ENCODE assay signal across 9 cellular contexts in genomic region chr20:2750343-2751251, GRCh38. TPM values are rescaled to one million over a fixed set of nuclear protein-coding genes. Genes with fewer than 3 reads are reported as not detected.
DNase-seq lines count a peak whose midpoint lies in the region; ATAC-seq, FAIRE-seq and TF ChIP-seq lines count a peak whose summit lies in the region.
"Had no signal": no experiment of that assay in that cellular context is flagged by ENCODE, and none has a peak within 500 bp of the region (broad histone marks: within the 10 kb centered on the region; RNA-seq: fewer than 3 reads in every experiment).

No MANE protein-coding gene starts in this region.

- no peak for TF ChIP-seq RAD21 in A549 (conservative IDR thresholded peaks at IDR 0.05 in 1 of 2, IDR thresholded peaks at IDR 0.05 in 1 of 2)

- no peaks in the 10 kb centered on the region for H3K9me3 ChIP-seq in A549
- no peaks in the 10 kb centered on the region for H3K9me3 ChIP-seq in right atrium auricular region
- no peaks in the 10 kb centered on the region for H3K9me3 ChIP-seq in gastrocnemius medialis

- H3K4me3 Mint-ChIP-seq in activated CD8-positive, alpha-beta T cell treated with anti-CD3 and anti-CD28 coated beads for 36 hours = peak overlapping the region; percentile 45

- intact Hi-C loops in activated CD8-positive, alpha-beta T cell treated with anti-CD3 and anti-CD28 coated beads for 36 hours (cut with micrococcal nuclease) = no loop called here
- intact Hi-C loops in gastrocnemius medialis (cut with DNase I; ENCODE audit: low total_unique reads) = no loop called here

- H3K4me1 Mint-ChIP-seq in activated CD8-positive, alpha-beta T cell treated with anti-CD3 and anti-CD28 coated beads for 36 hours (ENCODE audit: low read depth) = peaks cover 33% of the 10 kb centered on the region

- no peaks in the 10 kb centered on the region for H3K36me3 ChIP-seq in H7 (replicated peaks; ENCODE audit: control insufficient read depth, insufficient read depth, low read length)
- no peaks in the 10 kb centered on the region for H3K36me3 ChIP-seq in right atrium auricular region
- no peaks in the 10 kb centered on the region for H3K36me3 ChIP-seq in gastrocnemius medialis

- peak overlapping the region; percentile 31 to 63 for H3K27ac ChIP-seq in A549
- H3K27ac ChIP-seq in right atrium auricular region = no peak overlapping the region
- H3K27ac ChIP-seq in gastrocnemius medialis = no peak overlapping the region

- H3K27me3 ChIP-seq in H7 (ENCODE audit: control insufficient read depth, insufficient read depth, low read length) (peaks cover 90% of the 10 kb centered on the region), right atrium auricular region (peaks cover 8 to 10% of the 10 kb centered on the region in 2 donors), gastrocnemius medialis (peaks cover 57 to 69% (median 67%) of the 10 kb centered on the region in 3 donors)

- POLR2A ChIA-PET in A549 (lab: Yijun Ruan, JAX) = no interaction called here
- POLR2A ChIA-PET in activated CD8-positive, alpha-beta T cell treated with anti-CD3 and anti-CD28 coated beads for 36 hours (lab: Charles Lee) = interaction anchor here (1.4 kb wide), 2 partner anchors 21 to 54 kb away, joined by 4 read pairs; no protein-coding TSS in a partner anchor

- no peak for TF ChIP-seq POLR2A in A549 (IDR thresholded peaks at IDR 0.05; ENCODE audit: low read length)
- no peak for TF ChIP-seq POLR2A in gastrocnemius medialis (IDR thresholded peaks at IDR 0.05)

- H3K4me1 ChIP-seq in A549 (peaks cover 44% of the 10 kb centered on the region), right atrium auricular region (peaks cover 0 to 33% of the 10 kb centered on the region in 2 donors), gastrocnemius medialis (peaks cover 15 to 20% of the 10 kb centered on the region in 2 donors)

- no peak overlapping the region for H3K27ac Mint-ChIP-seq in activated CD8-positive, alpha-beta T cell treated with anti-CD3 and anti-CD28 coated beads for 36 hours
- H3K27ac Mint-ChIP-seq: activated naive CD4-positive, alpha-beta T cell treated with anti-CD3 and anti-CD28 coated beads, Interleukin-2, amount 50 U/mL, for 72 hours had no signal

- CTCF ChIA-PET in A549 (lab: Yijun Ruan, JAX) = interaction anchor here (0.5 to 5.6 kb wide), 7 partner anchors 9 to 303 kb away, joined by 3 to 170 read pairs (median 5); no protein-coding TSS in a partner anchor
- CTCF ChIA-PET in activated CD8-positive, alpha-beta T cell treated with anti-CD3 and anti-CD28 coated beads for 36 hours (lab: Charles Lee) = interaction anchor here (1.3 to 7.3 kb wide), 3 partner anchors 8 to 93 kb away, joined by 3 to 82 read pairs (median 55); no protein-coding TSS in a partner anchor

- H3K4me3 ChIP-seq in A549 (peak overlapping the region; percentile 68), H7 (ENCODE audit: insufficient read depth, low read depth, low read length) (peak overlapping the region; percentile 33), right atrium auricular region (peak overlapping the region in 1 of 2 donors; percentile 52), gastrocnemius medialis (peak overlapping the region in 3 of 4 donors; percentile 30 to 51 (median 41))

- H3K27me3 Mint-ChIP-seq in activated CD8-positive, alpha-beta T cell treated with anti-CD3 and anti-CD28 coated beads for 36 hours = peaks cover 24% of the 10 kb centered on the region

- no peak for FAIRE-seq in A549 (lab: Jason Lieb, UNC)

- peak; percentile 71 to 78 for DNase-seq in A549 (ENCODE audit: low read depth in 1 of 2, low spot score in 1 of 2)
- peak; percentile 89 for DNase-seq in H7
- peak; percentile 39 for DNase-seq in activated CD8-positive, alpha-beta T cell treated with anti-CD3 and anti-CD28 coated beads for 36 hours
- DNase-seq in right atrium auricular region (ENCODE audit: low spot score) = peak; percentile 83
- DNase-seq in gastrocnemius medialis = peak; percentile 12 to 17
- no peak for DNase-seq in NCI-H128 (lab: John Stamatoyannopoulos, UW; ENCODE audit: unreplicated experiment)
- DNase-seq in DMS153 treated with DMSO at 0.1 percent for 48 hours (lab: John Stamatoyannopoulos, UW; ENCODE audit: unreplicated experiment) = no peak

- TF ChIP-seq EP300 in A549 (IDR thresholded peaks at IDR 0.05) = no peak

- no peaks in the 10 kb centered on the region for H3K36me3 Mint-ChIP-seq in activated CD8-positive, alpha-beta T cell treated with anti-CD3 and anti-CD28 coated beads for 36 hours (ENCODE audit: low read depth)
- H3K36me3 Mint-ChIP-seq: activated naive CD4-positive, alpha-beta T cell treated with anti-CD3 and anti-CD28 coated beads, Interleukin-2, amount 50 U/mL, for 72 hours had no signal

- peak overlapping the region; percentile 96 for H3K4me2 ChIP-seq in A549

- 26% methylated on average over 30 of the region's 44 CpGs for WGBS in A549 (ENCODE audit: missing lambda C conversion rate)

- H3K9me3 Mint-ChIP-seq in activated CD8-positive, alpha-beta T cell treated with anti-CD3 and anti-CD28 coated beads for 36 hours = no peaks in the 10 kb centered on the region
- H3K9me3 Mint-ChIP-seq: activated naive CD4-positive, alpha-beta T cell treated with anti-CD3 and anti-CD28 coated beads, Interleukin-2, amount 50 U/mL, for 72 hours had no signal

- in situ Hi-C loops in gastrocnemius medialis (cut with MboI; ENCODE audit: low sequenced_read_pairs in 4 of 4) = no loop called here

- ATAC-seq in A549 = peak; percentile 70 to 78
- ATAC-seq in activated CD8-positive, alpha-beta T cell treated with anti-CD3 and anti-CD28 coated beads for 36 hours = peak; percentile 25
- ATAC-seq in gastrocnemius medialis = peak in 1 of 2 donors; percentile 47
- ATAC-seq in GM21717 (IDR thresholded peaks at IDR 0.05; ENCODE audit: unreplicated experiment) = no peak

- no peak for TF ChIP-seq CTCF in A549 (IDR thresholded peaks at IDR 0.05)
- no peak for TF ChIP-seq CTCF in activated CD8-positive, alpha-beta T cell treated with anti-CD3 and anti-CD28 coated beads for 36 hours (IDR thresholded peaks at IDR 0.05)
- TF ChIP-seq CTCF in right atrium auricular region (IDR thresholded peaks at IDR 0.05) = no peak
- TF ChIP-seq CTCF in gastrocnemius medialis (IDR thresholded peaks at IDR 0.05 in 4 of 5, conservative IDR thresholded peaks at IDR 0.05 in 1 of 5) = no peak

TF ChIP-seq in A549, 52 proteins besides CTCF, POLR2A, EP300 and RAD21:
- TF ChIP-seq MAX (IDR thresholded peaks at IDR 0.05) (peak; percentile 73), CEBPB (IDR thresholded peaks at IDR 0.05) (peak; percentile 24 to 66; a peak in 3 of 4 replicates), PHF8 (IDR thresholded peaks at IDR 0.05; ENCODE audit: borderline replicate concordance, low read depth) (no peak)

RNA-seq across cellular contexts. Expression of gene CPXM1, which starts 49.8 kb away (rescaled TPM):
- not detected in 2 replicates for polyA plus RNA-seq in A549 (2011; rRNA removed)
- not detected in 2 replicates for polyA plus RNA-seq in A549 (2012; cell fraction: cytosol; rRNA removed)
- 0.05 TPM in 1 of 2 replicates, not detected in the other for polyA plus RNA-seq in A549 (2012; cell fraction: nucleus; rRNA removed)
- not detected in 3 replicates for polyA plus RNA-seq in A549 (2017; fragmentation: RNase III; extraction: RNeasy Plus Mini Kit Qiagen cat#74134 plus additional on column Dnase treatment)
- not detected in 2 replicates for polyA minus RNA-seq in A549 (2011; rRNA and poly(A)+ RNA removed)
- total RNA-seq in H7 (2014; rRNA removed; shearing (Covaris generic)) = 105 and 109 TPM in 2 replicates
- total RNA-seq in activated CD8-positive, alpha-beta T cell treated with anti-CD3 and anti-CD28 coated beads for 36 hours = 1 to 10 TPM; 2.0 to 2.9 TPM
- 1 to 10 TPM; 2.9 to 4.4 TPM for total RNA-seq in right atrium auricular region
- 1 to 10 TPM in 1 of 4 donors, under 1 TPM in 2, not detected in 1; 0.46 to 1.6 (median 0.81) TPM for total RNA-seq in gastrocnemius medialis

RNA-seq across cellular contexts. Expression of gene EBF4, which starts 58.0 kb away (rescaled TPM):
- 2.2 and 2.9 TPM in 2 replicates for polyA plus RNA-seq in A549 (2011; rRNA removed)
- polyA plus RNA-seq in A549 (2012; cell fraction: cytosol; rRNA removed) = 1.1 and 1.8 TPM in 2 replicates
- polyA plus RNA-seq in A549 (2012; cell fraction: nucleus; rRNA removed) = 7.8 and 8.6 TPM in 2 replicates
- 1.5 to 3.2 TPM (median 2.8 TPM) in 3 replicates for polyA plus RNA-seq in A549 (2017; fragmentation: RNase III; extraction: RNeasy Plus Mini Kit Qiagen cat#74134 plus additional on column Dnase treatment)
- polyA minus RNA-seq in A549 (2011; rRNA and poly(A)+ RNA removed) = 2.6 and 4.5 TPM in 2 replicates
- 1.1 and 2.6 TPM in 2 replicates for total RNA-seq in H7 (2014; rRNA removed; shearing (Covaris generic))
- 1 to 10 TPM; 1.1 to 1.2 TPM for total RNA-seq in activated CD8-positive, alpha-beta T cell treated with anti-CD3 and anti-CD28 coated beads for 36 hours
- 1 to 10 TPM; 2.5 to 8.5 TPM for total RNA-seq in right atrium auricular region
- total RNA-seq in gastrocnemius medialis = 1 to 10 TPM in 2 of 4 donors, under 1 TPM in 1, not detected in 1; 0.36 to 1.5 (median 1.1) TPM

Comparison
In these comparisons a context has a peak if more than half of its experiments do, and no peak if none do; other contexts are left out.
1. DNase-seq: peak in A549 (2 of 2), H7 (single experiment), activated CD8-positive, alpha-beta T cell treated with anti-CD3 and anti-CD28 coated beads for 36 hours (single experiment), right atrium auricular region (single experiment) and gastrocnemius medialis (2 of 2); none in NCI-H128 (single experiment) and DMS153 treated with DMSO at 0.1 percent for 48 hours (single experiment).
2. H3K27ac ChIP-seq: peak in A549 (2 of 2); none in right atrium auricular region (0 of 2) and gastrocnemius medialis (0 of 4).
3. RNA of gene CPXM1, which starts 49.8 kb away (total RNA-seq): 105 to 109 TPM in H7; 2.9 to 4.4 TPM in right atrium auricular region, 2.0 to 2.9 TPM in activated CD8-positive, alpha-beta T cell treated with anti-CD3 and anti-CD28 coated beads for 36 hours and 0.46 to 1.6 TPM in gastrocnemius medialis; every median in the first group is over 10 times any median in the second.